Comparison of ENCODE assay signal across 13 cellular contexts in genomic region chr5:149528661-149529060, GRCh38. TPM values are rescaled to one million over a fixed set of nuclear protein-coding genes. Genes with fewer than 3 reads are reported as not detected.
DNase-seq lines count a peak whose midpoint lies in the region; ATAC-seq and TF ChIP-seq lines count a peak whose summit lies in the region.
"Had no signal": no experiment of that assay in that cellular context is flagged by ENCODE, and none has a peak within 500 bp of the region (broad histone marks: within the 10 kb centered on the region; RNA-seq: fewer than 3 reads in every experiment).

No MANE protein-coding gene starts in this region.

- H3K4me1 Mint-ChIP-seq in Calu3 (ENCODE audit: low read depth, unreplicated experiment) (peaks cover 71% of the 10 kb centered on the region), nephron (peaks cover 47% of the 10 kb centered on the region)
- peaks cover 44 to 87% of the 10 kb centered on the region in 2 donors for H3K4me1 Mint-ChIP-seq in effector memory CD8-positive, alpha-beta T cell (ENCODE audit: low read depth in 2 of 2)
- H3K4me1 Mint-ChIP-seq in activated CD8-positive, alpha-beta memory T cell treated with anti-CD3 and anti-CD28 coated beads, Interleukin-2, amount 10 ng/mL, durations not matched to agents 7 days and 5 days = peaks cover 55% of the 10 kb centered on the region

- H3K4me3 ChIP-seq in Loucy (ENCODE audit: low read length, poor library complexity, severe bottlenecking) = no peak overlapping the region
- H3K4me3 ChIP-seq: stomach had no signal

- H3K27me3 ChIP-seq in Loucy (ENCODE audit: insufficient read depth, low read length, poor library complexity, severe bottlenecking) = no peaks in the 10 kb centered on the region
- H3K27me3 ChIP-seq: stomach had no signal

- no peak overlapping the region for H2AFZ ChIP-seq in Loucy (ENCODE audit: low read length)

- H3K4me2 ChIP-seq in Loucy (ENCODE audit: low read depth, low read length, poor library complexity, severe bottlenecking) = peak overlapping the region; percentile 19

- no peak for TF ChIP-seq CTCF in Calu3 (IDR thresholded peaks at IDR 0.05; ENCODE audit: unreplicated experiment)
- no peak for TF ChIP-seq CTCF in Loucy (conservative IDR thresholded peaks at IDR 0.05; ENCODE audit: low read length)
- no peak for TF ChIP-seq CTCF in nephron (IDR thresholded peaks at IDR 0.05; ENCODE audit: unreplicated experiment in 3 of 3)

- no peak for ATAC-seq in effector memory CD8-positive, alpha-beta T cell (replicated peaks)
- ATAC-seq in activated CD8-positive, alpha-beta memory T cell treated with anti-CD3 and anti-CD28 coated beads, Interleukin-2, amount 10 ng/mL, durations not matched to agents 7 days and 5 days = no peak

- H3K9ac ChIP-seq in Loucy (ENCODE audit: low read depth, low read length, poor library complexity, severe bottlenecking) = no peak overlapping the region

- DNase-seq in Calu3 (no peak), glomerular visceral epithelial cell (ENCODE audit: extremely low spot score) (no peak), NCI-H2081 treated with DMSO at 0.1 percent for 48 hours (lab: John Stamatoyannopoulos, UW) (no peak)
- no peak for DNase-seq in effector memory CD8-positive, alpha-beta T cell
- DNase-seq in activated CD8-positive, alpha-beta memory T cell treated with anti-CD3 and anti-CD28 coated beads, Interleukin-2, amount 10 ng/mL, durations not matched to agents 7 days and 5 days = no peak
- DNase-seq: activated naive CD4-positive, alpha-beta T cell treated with Interleukin-2 at 50 U/mL for 16 hours; C1 segment of cervical spinal cord; NCI-H226; posterior cingulate gyrus; stomach had no signal

- H3K36me3 Mint-ChIP-seq in Calu3 (ENCODE audit: insufficient read depth, unreplicated experiment) (peaks cover 49% of the 10 kb centered on the region), nephron (ENCODE audit: low read depth) (peaks cover 27% of the 10 kb centered on the region)
- peaks cover 28% of the 10 kb centered on the region for H3K36me3 Mint-ChIP-seq in effector memory CD8-positive, alpha-beta T cell (ENCODE audit: insufficient read depth)
- peaks cover 39% of the 10 kb centered on the region for H3K36me3 Mint-ChIP-seq in activated CD8-positive, alpha-beta memory T cell treated with anti-CD3 and anti-CD28 coated beads, Interleukin-2, amount 10 ng/mL, durations not matched to agents 7 days and 5 days

- no peak overlapping the region for H3K4me3 Mint-ChIP-seq in Calu3 (ENCODE audit: low read depth, unreplicated experiment)
- peak overlapping the region; percentile 2 to 58 for H3K4me3 Mint-ChIP-seq in effector memory CD8-positive, alpha-beta T cell
- no peak overlapping the region for H3K4me3 Mint-ChIP-seq in nephron
- H3K4me3 Mint-ChIP-seq in activated CD8-positive, alpha-beta memory T cell treated with anti-CD3 and anti-CD28 coated beads, Interleukin-2, amount 10 ng/mL, durations not matched to agents 7 days and 5 days = no peak overlapping the region

- H3K9me3 Mint-ChIP-seq in Calu3 (ENCODE audit: low read depth, unreplicated experiment) (no peaks in the 10 kb centered on the region), nephron (no peaks in the 10 kb centered on the region)
- no peaks in the 10 kb centered on the region for H3K9me3 Mint-ChIP-seq in effector memory CD8-positive, alpha-beta T cell
- no peaks in the 10 kb centered on the region for H3K9me3 Mint-ChIP-seq in activated CD8-positive, alpha-beta memory T cell treated with anti-CD3 and anti-CD28 coated beads, Interleukin-2, amount 10 ng/mL, durations not matched to agents 7 days and 5 days (ENCODE audit: low read depth)

- no TSS peak for BruUV-seq in Calu3 (replicated peaks; lab: Mats Ljungman, UMichigan)

- H3K27me3 Mint-ChIP-seq in Calu3 (ENCODE audit: unreplicated experiment) = no peaks in the 10 kb centered on the region
- no peaks in the 10 kb centered on the region for H3K27me3 Mint-ChIP-seq in effector memory CD8-positive, alpha-beta T cell
- no peaks in the 10 kb centered on the region for H3K27me3 Mint-ChIP-seq in nephron (ENCODE audit: low read depth)
- no peaks in the 10 kb centered on the region for H3K27me3 Mint-ChIP-seq in activated CD8-positive, alpha-beta memory T cell treated with anti-CD3 and anti-CD28 coated beads, Interleukin-2, amount 10 ng/mL, durations not matched to agents 7 days and 5 days

- no peaks in the 10 kb centered on the region for H3F3A ChIP-seq in Loucy (ENCODE audit: low read depth)

- CTCF ChIA-PET in Calu3 (lab: Charles Lee) = interaction anchor here (0.8 to 1.6 kb wide), 3 partner anchors 11 to 87 kb away, joined by 3 to 5 read pairs (median 3); no protein-coding TSS in a partner anchor
- CTCF ChIA-PET in activated CD8-positive, alpha-beta memory T cell treated with anti-CD3 and anti-CD28 coated beads, Interleukin-2, amount 10 ng/mL, durations not matched to agents 7 days and 5 days (lab: Charles Lee) = interaction anchor here (1.2 kb wide), 2 partner anchors 86 to 95 kb away, joined by 3 read pairs; no protein-coding TSS in a partner anchor

- intact Hi-C loops in Calu3 (cut with micrococcal nuclease; ENCODE audit: unreplicated experiment) = loop anchor here (2.0 kb wide), 1 partner anchor 14 kb away; no protein-coding TSS in a partner anchor

- peaks cover 100% of the 10 kb centered on the region for H4K20me1 ChIP-seq in Loucy (ENCODE audit: insufficient read depth, low read length, poor library complexity, severe bottlenecking)

- H3K9me2 ChIP-seq in Loucy (replicated peaks; ENCODE audit: low read depth, low read length) = no peaks in the 10 kb centered on the region

- H3K79me2 ChIP-seq in Loucy (ENCODE audit: insufficient read depth, low read length) = peaks cover 100% of the 10 kb centered on the region

- H3K9me3 ChIP-seq in Loucy (ENCODE audit: insufficient read depth, low read depth, low read length) = no peaks in the 10 kb centered on the region
- H3K9me3 ChIP-seq: stomach had no signal

- peak overlapping the region; percentile 1 for H3K27ac Mint-ChIP-seq in Calu3 (ENCODE audit: unreplicated experiment)
- peak overlapping the region in 1 of 2 donors; percentile 1 for H3K27ac Mint-ChIP-seq in effector memory CD8-positive, alpha-beta T cell
- peak overlapping the region in 2 of 3 experiments; percentile 13 to 42 for H3K27ac Mint-ChIP-seq in nephron
- H3K27ac Mint-ChIP-seq in activated CD8-positive, alpha-beta memory T cell treated with anti-CD3 and anti-CD28 coated beads, Interleukin-2, amount 10 ng/mL, durations not matched to agents 7 days and 5 days = no peak overlapping the region

- peaks cover 47% of the 10 kb centered on the region for H3K36me3 ChIP-seq in Loucy (ENCODE audit: insufficient read depth, low read length)

- H3K4me1 ChIP-seq in Loucy (ENCODE audit: insufficient read depth, low read length, poor library complexity, severe bottlenecking) = peaks cover 16% of the 10 kb centered on the region

RNA-seq across cellular contexts. Expression of gene CSNK1A1, which starts 22.6 kb away (rescaled TPM):
- 350 and 377 TPM in 2 replicates for total RNA-seq in Calu3 (2022)
- total RNA-seq in activated CD8-positive, alpha-beta memory T cell treated with anti-CD3 and anti-CD28 coated beads, Interleukin-2, amount 10 ng/mL, durations not matched to agents 7 days and 5 days = 100 to 1,000 TPM; 193 to 204 TPM

RNA-seq across cellular contexts. Expression of gene ARHGEF37, which starts 52.6 kb away (rescaled TPM):
- 13.0 and 16.1 TPM in 2 replicates for total RNA-seq in Calu3 (2022)
- 1 to 10 TPM in 1 of 2 experiments, under 1 TPM in 1; 0.37 to 1.1 TPM for total RNA-seq in activated CD8-positive, alpha-beta memory T cell treated with anti-CD3 and anti-CD28 coated beads, Interleukin-2, amount 10 ng/mL, durations not matched to agents 7 days and 5 days
- total RNA-seq: mononuclear cell had no signal

Comparison
In these comparisons a context has a peak if more than half of its experiments do, and no peak if none do; other contexts are left out.
1. H3K4me3 Mint-ChIP-seq: peak in effector memory CD8-positive, alpha-beta T cell (2 of 2); none in Calu3 (single experiment), nephron (0 of 3) and activated CD8-positive, alpha-beta memory T cell treated with anti-CD3 and anti-CD28 coated beads, Interleukin-2, amount 10 ng/mL, durations not matched to agents 7 days and 5 days (single experiment).